ENCODE assay signal across 18 cellular contexts in genomic region chr10:116720241-116721047, GRCh38. TPM values are rescaled to one million over a fixed set of nuclear protein-coding genes. Genes with fewer than 3 reads are reported as not detected.
DNase-seq lines count a peak whose midpoint lies in the region; ATAC-seq and TF ChIP-seq lines count a peak whose summit lies in the region.
"Had no signal": no experiment of that assay in that cellular context is flagged by ENCODE, and none has a peak within 500 bp of the region (broad histone marks: within the 10 kb centered on the region; RNA-seq: fewer than 3 reads in every experiment).

No MANE protein-coding gene starts in this region.

- H3K4me2 ChIP-seq in hepatocyte, result peak overlapping the region; percentile 69

- WGBS in right cardiac atrium, result 76% methylated on average over 12 of the region's 12 CpGs
- WGBS in hepatocyte (ENCODE audit: low lambda C conversion rate, missing lambda C conversion rate), result 48% methylated on average over 12 of the region's 12 CpGs

- TF ChIP-seq CTCF in hepatocyte (IDR thresholded peaks at IDR 0.05; ENCODE audit: poor library complexity), result no peak
- TF ChIP-seq CTCF in omental fat pad (IDR thresholded peaks at IDR 0.05), result no peak

- H3K27me3 ChIP-seq in right cardiac atrium (ENCODE audit: control insufficient read depth, insufficient read depth) (no peaks in the 10 kb centered on the region), hepatocyte (no peaks in the 10 kb centered on the region)

- no peaks in the 10 kb centered on the region for H3K9me2 ChIP-seq in hepatocyte (replicated peaks; ENCODE audit: insufficient read depth)

- H4K20me1 ChIP-seq in hepatocyte (ENCODE audit: insufficient read depth, poor library complexity, severe bottlenecking), result no peaks in the 10 kb centered on the region

- H3K36me3 ChIP-seq in hepatocyte (replicated peaks; ENCODE audit: insufficient read depth, low read depth), result no peaks in the 10 kb centered on the region
- H3K36me3 ChIP-seq: HAP-1 had no signal

- DNase-seq in right cardiac atrium (peak in 2 of 3 donors; percentile 29 to 38), Right ventricle myocardium superior (no peak), hepatocyte (ENCODE audit: low spot score) (no peak), omental fat pad (ENCODE audit: low spot score) (no peak), AG08396 (ENCODE audit: low spot score) (no peak), HuH-7 (ENCODE audit: low spot score) (no peak)
- DNase-seq in activated naive CD4-positive, alpha-beta T cell (lab: John Stamatoyannopoulos, UW), result no peak
- DNase-seq in activated naive CD4-positive, alpha-beta T cell treated with Interleukin-2 at 50 U/mL for 16 hours, result no peak
- DNase-seq: activated CD4-positive, alpha-beta T cell treated with anti-CD3 and anti-CD28 coated beads, Interleukin-2, amount 50 U/mL, for 4 hours; activated naive CD4-positive, alpha-beta T cell treated with anti-CD3 and anti-CD28 coated beads for 36 hours; activated T-cell treated with anti-CD3 and anti-CD28 coated beads for 4 hours; DND-41; NCI-H1048; NCI-H2029 treated with DMSO at 0.1 percent for 48 hours; NCI-H510A; T-helper 1 cell had no signal

- H2AFZ ChIP-seq in hepatocyte, result no peak overlapping the region

- H3K27ac ChIP-seq in right cardiac atrium (ENCODE audit: low read length) (no peak overlapping the region), hepatocyte (peak overlapping the region; percentile 19)

- no peaks in the 10 kb centered on the region for H3K9me3 ChIP-seq in right cardiac atrium (ENCODE audit: control insufficient read depth, low read length)
- H3K9me3 ChIP-seq in hepatocyte (ENCODE audit: low read depth), result no peaks in the 10 kb centered on the region
- H3K9me3 ChIP-seq: HAP-1 had no signal

- H3K4me3 ChIP-seq in right cardiac atrium (ENCODE audit: low read length), result no peak overlapping the region
- H3K4me3 ChIP-seq in hepatocyte, result no peak overlapping the region
- H3K4me3 ChIP-seq: HAP-1, K562 had no signal

- intact Hi-C loops in right cardiac atrium (cut with DNase I) (no loop called here), Right ventricle myocardium superior (cut with DNase I) (no loop called here)

- H3K4me1 ChIP-seq in right cardiac atrium (ENCODE audit: control insufficient read depth, insufficient read depth, low read length) (peaks cover 7% of the 10 kb centered on the region), hepatocyte (ENCODE audit: insufficient read depth) (peaks cover 26% of the 10 kb centered on the region)

- H3K79me2 ChIP-seq in hepatocyte, result no peaks in the 10 kb centered on the region

- ATAC-seq in right cardiac atrium, result peak in 1 of 2 donors; percentile 29
- ATAC-seq in Right ventricle myocardium superior (ENCODE audit: poor library complexity), result no peak
- peak; percentile 50 for ATAC-seq in omental fat pad (ENCODE audit: low FRiP score)
- ATAC-seq: K562 had no signal

RNA-seq across cellular contexts. Expression of gene HSPA12A, which starts 21.9 kb away (rescaled TPM):
- total RNA-seq in right cardiac atrium, result 10 to 100 TPM; 13.1 to 21.9 (median 15.5) TPM
- 8.4 TPM for polyA plus RNA-seq in right cardiac atrium
- total RNA-seq in Right ventricle myocardium superior, result 15.9 TPM
- total RNA-seq in hepatocyte, result 7.9 and 9.9 TPM in 2 replicates
- 8.7 and 10.7 TPM in 2 replicates for polyA plus RNA-seq in hepatocyte
- total RNA-seq in omental fat pad, result 10 to 100 TPM; 20.2 to 55.1 (median 32.5) TPM

Comparison
In these comparisons a context has a peak if more than half of its experiments do, and no peak if none do; other contexts are left out.
1. DNase-seq: peak in right cardiac atrium (2 of 3); none in Right ventricle myocardium superior (single experiment), hepatocyte (single experiment), omental fat pad (single experiment), activated naive CD4-positive, alpha-beta T cell (0 of 4), AG08396 (single experiment), HuH-7 (single experiment) and activated naive CD4-positive, alpha-beta T cell treated with Interleukin-2 at 50 U/mL for 16 hours (single experiment).